ENCODE assay signal across 8 cellular contexts in the genomic region with DNA sequence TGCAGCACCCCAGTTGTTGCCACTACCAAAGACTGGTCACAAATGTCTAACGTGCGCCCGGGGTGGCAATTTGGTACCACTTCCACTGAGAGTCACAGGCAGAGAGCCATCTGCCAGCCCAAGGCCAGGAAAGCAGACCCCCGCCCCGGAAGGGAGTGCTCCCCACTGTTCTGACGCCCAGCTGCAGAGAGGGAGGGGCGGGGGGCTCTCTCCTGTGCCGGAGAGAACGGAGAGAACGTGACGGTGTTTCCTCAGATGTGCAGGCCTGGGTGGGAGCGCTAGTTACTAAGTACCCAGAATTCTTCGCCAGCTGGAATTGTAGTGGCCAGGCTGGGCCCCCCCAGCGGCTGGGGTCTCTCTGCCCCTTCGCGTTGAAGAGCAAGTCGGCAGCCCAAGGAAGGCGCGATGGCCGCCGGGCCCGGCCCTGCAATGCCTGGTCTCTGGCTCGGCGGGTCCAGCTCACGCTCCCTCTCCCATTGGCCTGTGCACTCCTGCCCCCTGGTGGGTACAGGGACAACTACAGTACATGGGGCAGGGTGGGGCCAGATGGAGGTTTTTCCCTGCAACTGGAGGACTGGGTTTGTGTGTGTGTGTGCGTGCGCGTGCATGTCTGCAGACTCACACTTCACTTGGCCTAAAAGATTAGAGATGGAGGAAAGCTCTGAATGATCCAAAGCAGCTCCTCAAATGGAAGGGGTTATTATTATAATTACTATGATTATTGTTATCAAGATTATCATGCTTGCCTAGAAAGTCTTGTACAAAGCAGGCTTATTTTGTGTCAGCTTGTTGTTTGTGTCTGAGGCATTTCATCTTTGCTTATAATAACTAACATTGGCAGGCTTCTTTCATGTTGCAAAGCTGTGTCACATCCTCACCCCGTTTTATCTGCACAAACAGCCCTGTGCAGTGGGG.
DNase-seq lines count a peak whose midpoint lies in the region; ATAC-seq and TF ChIP-seq lines count a peak whose summit lies in the region.

No MANE protein-coding gene starts in this region.

- H3K9ac ChIP-seq in colonic mucosa (ENCODE audit: low read depth in 2 of 2, low read length in 2 of 2): peak overlapping the region in 1 of 2 donors; percentile 51

- BruUV-seq in A673 (replicated peaks; lab: Mats Ljungman, UMichigan): no TSS peak

- no peaks in the 10 kb centered on the region for H3K27me3 ChIP-seq in A673 (replicated peaks; ENCODE audit: insufficient read depth, low read depth, low read length, poor library complexity)
- H3K27me3 ChIP-seq in colonic mucosa: no peaks in the 10 kb centered on the region
- no peaks in the 10 kb centered on the region for H3K27me3 ChIP-seq in layer of hippocampus (ENCODE audit: control insufficient read depth, insufficient read depth, low read length)

- intact Hi-C loops in A673 (cut with micrococcal nuclease; ENCODE audit: unreplicated experiment) (loop anchor here (1.0 to 10.0 kb wide), 4 partner anchors 276 to 613 kb away; no protein-coding TSS in a partner anchor), colonic mucosa (cut with DNase I) (loop anchor here (5.0 kb wide), 1 partner anchor 376 kb away; no protein-coding TSS in a partner anchor)

- ATAC-seq in GM18519 (IDR thresholded peaks at IDR 0.05; ENCODE audit: low FRiP score, unreplicated experiment): peak; percentile 85
- ATAC-seq in HG03066 (IDR thresholded peaks at IDR 0.05; ENCODE audit: low read depth, unreplicated experiment): peak; percentile 87

- no peaks in the 10 kb centered on the region for H3K36me3 ChIP-seq in A673 (ENCODE audit: insufficient read depth, low read length, poor library complexity, severe bottlenecking)
- H3K36me3 ChIP-seq in colonic mucosa: no peaks in the 10 kb centered on the region

- peak; percentile 84 for DNase-seq in A673 (ENCODE audit: low spot score)
- peak; percentile 21 for DNase-seq in NCI-H345 treated with DMSO at 0.1 percent for 48 hours (lab: John Stamatoyannopoulos, UW; ENCODE audit: unreplicated experiment)
- peak; percentile 75 for DNase-seq in activated CD4-positive, alpha-beta T cell treated with anti-CD3 and anti-CD28 coated beads, Interleukin-2, amount 50 U/mL, for 1 hour
- DNase-seq in colonic mucosa: peak; percentile 70
- peak; percentile 81 to 84 for DNase-seq in stimulated activated CD4-positive, alpha-beta T cell treated with anti-CD3 and anti-CD28 coated beads, Interleukin-2, amount 100 ng/mL, for 24 hours

- H3K27ac ChIP-seq in A673 (ENCODE audit: low read depth, low read length, poor library complexity, severe bottlenecking): no peak overlapping the region
- H3K27ac ChIP-seq in colonic mucosa: no peak overlapping the region
- H3K27ac ChIP-seq in layer of hippocampus (ENCODE audit: low read depth, low read length): peak overlapping the region; percentile 92

- CTCF ChIA-PET in A673 (lab: Charles Lee): interaction anchor here (0.5 to 0.8 kb wide), 9 partner anchors 12 to 853 kb away, joined by 3 to 8 read pairs (median 3); no protein-coding TSS in a partner anchor

- POLR2A ChIA-PET in A673 (lab: Charles Lee; ENCODE audit: low non-redundant PET): no interaction called here

- H3K4me3 ChIP-seq in A673 (ENCODE audit: low read depth, low read length, poor library complexity, severe bottlenecking) (no peak overlapping the region), colonic mucosa (peak overlapping the region; percentile 1)

- no peaks in the 10 kb centered on the region for H3K9me3 ChIP-seq in A673 (ENCODE audit: low read depth, low read length, poor library complexity, severe bottlenecking)
- H3K9me3 ChIP-seq in colonic mucosa: no peaks in the 10 kb centered on the region

- TF ChIP-seq CTCF in A673 (conservative IDR thresholded peaks at IDR 0.05; ENCODE audit: low read depth, low read length) (peak; percentile 91), colonic mucosa (IDR thresholded peaks at IDR 0.05) (peak; percentile 94)

- H3K4me1 ChIP-seq in A673 (ENCODE audit: insufficient read depth, low read length, poor library complexity, severe bottlenecking) (no peaks in the 10 kb centered on the region), colonic mucosa (no peaks in the 10 kb centered on the region)

Comparison
In these comparisons a context has a peak if more than half of its experiments do, and no peak if none do; other contexts are left out.
1. DNase-seq: peak in every context shown above with its lines; median percentile 84 in A673; 82 in stimulated activated CD4-positive, alpha-beta T cell treated with anti-CD3 and anti-CD28 coated beads, Interleukin-2, amount 100 ng/mL, for 24 hours; 75 in activated CD4-positive, alpha-beta T cell treated with anti-CD3 and anti-CD28 coated beads, Interleukin-2, amount 50 U/mL, for 1 hour; 70 in colonic mucosa; 21 in NCI-H345 treated with DMSO at 0.1 percent for 48 hours.